20 cellular contexts compared by ENCODE assay signal in the genomic region with DNA sequence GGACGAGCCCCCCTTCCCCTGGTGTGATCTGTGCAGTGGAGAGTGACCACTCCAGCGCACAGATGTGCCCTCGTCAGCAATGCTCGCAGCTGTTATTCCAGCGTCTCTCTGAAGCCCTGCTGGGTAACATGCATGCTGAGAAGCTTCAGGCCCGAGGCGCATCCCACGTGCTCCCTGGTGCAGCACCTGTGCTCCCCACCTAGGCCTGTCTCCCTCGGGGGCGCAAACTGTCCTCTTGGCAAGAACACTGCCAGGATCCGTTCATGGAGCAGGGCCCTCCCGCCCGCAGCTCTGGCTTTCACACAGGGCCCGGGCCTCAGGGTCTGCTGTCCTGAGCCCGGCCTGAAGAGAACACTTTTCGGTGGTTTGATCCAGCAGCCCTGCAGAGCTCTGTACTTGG. TPM values are rescaled to one million over a fixed set of nuclear protein-coding genes. Genes with fewer than 3 reads are reported as not detected.
A peak's percentile ranks its signal among the peaks of the same experiment; 100 is the strongest.
DNase-seq lines count a peak whose midpoint lies in the region; ATAC-seq and TF ChIP-seq lines count a peak whose summit lies in the region.
"Had no signal": no experiment of that assay in that cellular context is flagged by ENCODE, and none has a peak within 500 bp of the region (broad histone marks: within the 10 kb centered on the region; RNA-seq: fewer than 3 reads in every experiment).

No MANE protein-coding gene starts in this region.

- peak overlapping the region; percentile 11 for H3K4me3 Mint-ChIP-seq in CD4-positive, alpha-beta T cell
- H3K4me3 Mint-ChIP-seq: HFFc6 had no signal

- WGBS in sigmoid colon, 2 donors = 92 to 93% methylated on average over 16 of the region's 16 CpGs
- 87 to 90% methylated on average over 10 to 16 of the region's 16 CpGs for WGBS in tibial nerve, 2 donors

- TF ChIP-seq POLR2A in sigmoid colon (IDR thresholded peaks at IDR 0.05) (no peak), tibial nerve (IDR thresholded peaks at IDR 0.05) (no peak)

- H3K9ac ChIP-seq in BLaER1 = no peak overlapping the region
- H3K9ac ChIP-seq: KMS-11 had no signal

- peaks cover 76% of the 10 kb centered on the region for H3K4me1 ChIP-seq in BLaER1
- peaks cover 0 to 69% (median 61%) of the 10 kb centered on the region in 4 donors for H3K4me1 ChIP-seq in sigmoid colon
- peaks cover 0 to 91% (median 19%) of the 10 kb centered on the region in 4 donors for H3K4me1 ChIP-seq in tibial nerve

- no peak for TF ChIP-seq CTCF in CD4-positive, alpha-beta T cell (IDR thresholded peaks at IDR 0.05)
- TF ChIP-seq CTCF in coronary artery (IDR thresholded peaks at IDR 0.05) = no peak
- no peak for TF ChIP-seq CTCF in sigmoid colon (IDR thresholded peaks at IDR 0.05)
- TF ChIP-seq CTCF in tibial nerve (IDR thresholded peaks at IDR 0.05) = no peak

- no peaks in the 10 kb centered on the region for H3K9me3 Mint-ChIP-seq in CD4-positive, alpha-beta T cell
- H3K9me3 Mint-ChIP-seq: HFFc6 had no signal

- intact Hi-C loops in CD4-positive, alpha-beta T cell (cut with DNase I, micrococcal nuclease) = no loop called here
- intact Hi-C loops in sigmoid colon (cut with DNase I) = no loop called here

- no peaks in the 10 kb centered on the region for H3K27me3 Mint-ChIP-seq in CD4-positive, alpha-beta T cell

- peaks cover 15% of the 10 kb centered on the region for H3K27me3 ChIP-seq in BLaER1
- H3K27me3 ChIP-seq in CD4-positive, alpha-beta T cell (ENCODE audit: control insufficient read depth, insufficient read depth, low read length) = no peaks in the 10 kb centered on the region
- H3K27me3 ChIP-seq in sigmoid colon = no peaks in the 10 kb centered on the region
- H3K27me3 ChIP-seq in tibial nerve = no peaks in the 10 kb centered on the region
- H3K27me3 ChIP-seq: breast epithelium, ovary had no signal

- H3K9me3 ChIP-seq in BLaER1 (no peaks in the 10 kb centered on the region), sigmoid colon (no peaks in the 10 kb centered on the region), tibial nerve (no peaks in the 10 kb centered on the region)
- no peaks in the 10 kb centered on the region for H3K9me3 ChIP-seq in CD4-positive, alpha-beta T cell (ENCODE audit: control insufficient read depth, low read length)
- H3K9me3 ChIP-seq: breast epithelium, ovary had no signal

- peak overlapping the region; percentile 72 for H3K27ac Mint-ChIP-seq in CD4-positive, alpha-beta T cell

- H3K36me3 ChIP-seq in BLaER1 = peaks cover 17% of the 10 kb centered on the region
- H3K36me3 ChIP-seq in sigmoid colon = peaks cover 0 to 45% (median 26%) of the 10 kb centered on the region in 4 donors
- H3K36me3 ChIP-seq in tibial nerve = peaks cover 0 to 31% (median 0%) of the 10 kb centered on the region in 3 donors
- H3K36me3 ChIP-seq: breast epithelium, ovary had no signal

- H4K20me1 ChIP-seq in BLaER1 = peaks cover 22% of the 10 kb centered on the region

- TF ChIP-seq EP300 in sigmoid colon (IDR thresholded peaks at IDR 0.05) (no peak), tibial nerve (IDR thresholded peaks at IDR 0.05) (no peak)

- no peak for ATAC-seq in CD4-positive, alpha-beta T cell (ENCODE audit: poor library complexity)
- ATAC-seq in GM18873 (IDR thresholded peaks at IDR 0.05; ENCODE audit: low FRiP score, unreplicated experiment) = no peak
- ATAC-seq: activated CD4-positive, CD25-positive, alpha-beta regulatory T cell treated with anti-CD3 and anti-CD28 coated beads, Interleukin-2, amount 50 U/mL, for 24 hours had no signal

- no peak overlapping the region for H3K4me3 ChIP-seq in BLaER1
- peak overlapping the region; percentile 58 for H3K4me3 ChIP-seq in coronary artery
- H3K4me3 ChIP-seq in sigmoid colon = no peak overlapping the region
- H3K4me3 ChIP-seq in tibial nerve = no peak overlapping the region
- H3K4me3 ChIP-seq: breast epithelium, ovary had no signal

- no peak for DNase-seq in CD4-positive, alpha-beta T cell
- no peak for DNase-seq in coronary artery (ENCODE audit: low spot score)
- DNase-seq in sigmoid colon = no peak
- DNase-seq in hepatic stellate cell (ENCODE audit: low spot score) = no peak
- no peak for DNase-seq in tibial nerve (ENCODE audit: low spot score in 2 of 2)
- DNase-seq in iPS-NIHi11 (ENCODE audit: low spot score) = no peak
- DNase-seq: HFFc6, NCI-H2107, NCI-H524, ovary, T-helper 9 cell had no signal

- peak overlapping the region; percentile 91 for H3K4me2 ChIP-seq in BLaER1
- H3K4me2 ChIP-seq: KMS-11 had no signal

- H3K4me1 Mint-ChIP-seq in CD4-positive, alpha-beta T cell (ENCODE audit: low read depth) = peaks cover 80% of the 10 kb centered on the region

- H3K36me3 Mint-ChIP-seq in CD4-positive, alpha-beta T cell (ENCODE audit: low read depth) = peaks cover 91% of the 10 kb centered on the region

- POLR2A ChIA-PET in CD4-positive, alpha-beta T cell (lab: Charles Lee) = interaction anchor here (1.2 to 4.9 kb wide), 4 partner anchors 8 to 127 kb away, joined by 4 to 34 read pairs (median 7); partner anchors contain the start of gene TMEM204

- H3K27ac ChIP-seq in BLaER1 = 0 out of 2 replicates have a peak overlapping the region, but pooled peaks have one; percentile 39
- no peak overlapping the region for H3K27ac ChIP-seq in CD4-positive, alpha-beta T cell (ENCODE audit: low read depth, low read length)
- peak overlapping the region; percentile 46 to 91 for H3K27ac ChIP-seq in coronary artery
- peak overlapping the region; percentile 76 to 85 (median 84) for H3K27ac ChIP-seq in sigmoid colon
- H3K27ac ChIP-seq in tibial nerve = no peak overlapping the region
- H3K27ac ChIP-seq: KMS-11 had no signal

- CTCF ChIA-PET in CD4-positive, alpha-beta T cell (lab: Charles Lee) = no interaction called here

RNA-seq across cellular contexts. Expression of gene TMEM204, which starts 13.0 kb away (rescaled TPM):
- 10 to 100 TPM; 20.5 to 22.1 TPM for total RNA-seq in CD4-positive, alpha-beta T cell
- total RNA-seq in sigmoid colon (10 to 100 TPM; 38.0 to 46.0 (median 42.3) TPM), tibial nerve (10 to 100 TPM; 46.3 to 53.7 (median 48.9) TPM)
- polyA plus RNA-seq in sigmoid colon = 10 to 100 TPM in 2 of 3 donors, 1 to 10 TPM in 1; 2.5 to 16.2 (median 15.7) TPM

RNA-seq across cellular contexts. Expression of gene TELO2, which starts 53.3 kb away (rescaled TPM):
- total RNA-seq in CD4-positive, alpha-beta T cell = 10 to 100 TPM; 29.7 to 30.8 TPM
- total RNA-seq in sigmoid colon (10 to 100 TPM; 12.5 to 31.3 (median 18.1) TPM), tibial nerve (10 to 100 TPM; 37.1 to 84.6 (median 45.3) TPM)
- 10 to 100 TPM; 10.4 to 60.3 (median 12.0) TPM for polyA plus RNA-seq in sigmoid colon

RNA-seq across cellular contexts. Expression of gene PTX4, which starts 57.7 kb away (rescaled TPM):
- total RNA-seq in CD4-positive, alpha-beta T cell = not detected
- total RNA-seq in sigmoid colon (not detected), tibial nerve (not detected)
- not detected for polyA plus RNA-seq in sigmoid colon
- total RNA-seq: breast epithelium, myocyte, subcutaneous adipose tissue had no signal
- polyA plus RNA-seq: esophagus, liver had no signal

Comparison
In these comparisons a context has a peak if more than half of its experiments do, and no peak if none do; other contexts are left out.
1. H3K27ac ChIP-seq: peak in BLaER1 (single experiment), coronary artery (2 of 2) and sigmoid colon (4 of 4); none in CD4-positive, alpha-beta T cell (single experiment) and tibial nerve (0 of 4).